Comparison of ENCODE assay signal across 16 cellular contexts in genomic region chr6:11011787-11012234, GRCh38. TPM values are rescaled to one million over a fixed set of nuclear protein-coding genes. Genes with fewer than 3 reads are reported as not detected.
A peak's percentile ranks its signal among the peaks of the same experiment; 100 is the strongest.
DNase-seq lines count a peak whose midpoint lies in the region; ATAC-seq and TF ChIP-seq lines count a peak whose summit lies in the region.
"Had no signal": no experiment of that assay in that cellular context is flagged by ENCODE, and none has a peak within 500 bp of the region (broad histone marks: within the 10 kb centered on the region; RNA-seq: fewer than 3 reads in every experiment).

No MANE protein-coding gene starts in this region.

- H3K4me2 ChIP-seq in HCT116 (ENCODE audit: low read length) = peak overlapping the region; percentile 38
- H3K4me2 ChIP-seq: KMS-11 had no signal

- no peak for TF ChIP-seq POLR2A in HCT116 (IDR thresholded peaks at IDR 0.05; ENCODE audit: borderline replicate concordance, extremely low read depth, insufficient read depth, insufficient read length)

- TF ChIP-seq CTCF in HCT116 (IDR thresholded peaks at IDR 0.05 in 2 of 3, conservative IDR thresholded peaks at IDR 0.05 in 1 of 3; ENCODE audit: borderline replicate concordance in 1 of 3, insufficient read depth in 1 of 3, low read depth in 2 of 3, low read length in 2 of 3) (peak in 1 of 3 experiments; percentile 19; a peak in 1 of 6 replicates), Panc1 (IDR thresholded peaks at IDR 0.05) (peak; percentile 40)

- H3K9me2 ChIP-seq in HCT116 (ENCODE audit: insufficient read depth) = no peaks in the 10 kb centered on the region

- H3K27ac ChIP-seq in HCT116 (ENCODE audit: low read depth, low read length) (no peak overlapping the region), Panc1 (ENCODE audit: low read length) (peak overlapping the region; percentile 29; the same call in 1 of the 2 replicates), right cardiac atrium (ENCODE audit: low read length) (no peak overlapping the region)
- H3K27ac ChIP-seq: coronary artery, gastrocnemius medialis, KMS-11, thoracic aorta had no signal

- RAD21 ChIA-PET in HCT116 (lab: Charles Lee; ENCODE audit: low non-redundant PET in 1 of 2, low total read pairs in 2 of 2, uncharacterized antibody in 2 of 2, unreplicated experiment in 2 of 2) = interaction anchor here in 1 of 2 experiments (0.6 kb wide), 1 partner anchor 45 kb away, joined by 3 read pairs; no protein-coding TSS in a partner anchor

- in situ Hi-C loops in Panc1 (cut with HindIII; ENCODE audit: low pct_unique_long_range_greater_than_20kb, low sequenced_read_pairs) = no loop called here

- peak; percentile 93 for ATAC-seq in HCT116
- peak; percentile 68 for ATAC-seq in Panc1
- peak; percentile 65 to 68 for ATAC-seq in right cardiac atrium
- ATAC-seq: gastrocnemius medialis had no signal

- peak overlapping the region; percentile 76 for H2AFZ ChIP-seq in HCT116 (ENCODE audit: low read depth, low read length, poor library complexity, severe bottlenecking)

- H3K27me3 ChIP-seq in HCT116 (ENCODE audit: insufficient read depth, low read length) = no peaks in the 10 kb centered on the region
- no peaks in the 10 kb centered on the region for H3K27me3 ChIP-seq in Panc1 (ENCODE audit: control insufficient read depth, insufficient read depth, low read length)
- no peaks in the 10 kb centered on the region for H3K27me3 ChIP-seq in right cardiac atrium (ENCODE audit: control insufficient read depth, insufficient read depth)

- intact Hi-C loops in HCT116 (cut with micrococcal nuclease) = no loop called here
- intact Hi-C loops in Panc1 (cut with micrococcal nuclease; ENCODE audit: unreplicated experiment) = no loop called here
- intact Hi-C loops in right cardiac atrium (cut with DNase I) = no loop called here

- H3K4me3 ChIP-seq in HCT116 (replicated peaks in 1 of 2; ENCODE audit: low read depth in 1 of 2, low read length in 2 of 2) (no peak overlapping the region), Panc1 (ENCODE audit: low read depth in 2 of 2, low read length in 2 of 2) (peak overlapping the region in 1 of 2 experiments; percentile 27; a peak in 2 of 4 replicates), right cardiac atrium (ENCODE audit: low read length) (no peak overlapping the region)
- H3K4me3 ChIP-seq: coronary artery, gastrocnemius medialis, thoracic aorta had no signal

- POLR2A ChIA-PET in HCT116 (lab: Charles Lee) (no interaction called here), Panc1 (lab: Charles Lee) (interaction anchor here (0.6 kb wide), 2 partner anchors 22 to 64 kb away, joined by 3 to 4 read pairs; no protein-coding TSS in a partner anchor)

- no peaks in the 10 kb centered on the region for H4K20me1 ChIP-seq in HCT116 (ENCODE audit: insufficient read depth)

- CTCF ChIA-PET in HCT116 (lab: Charles Lee) = interaction anchor here (0.8 to 1.6 kb wide), 3 partner anchors 53 to 57 kb away, joined by 3 read pairs; no protein-coding TSS in a partner anchor
- CTCF ChIA-PET in Panc1 (lab: Charles Lee) = interaction anchor here (0.6 kb wide), 1 partner anchor 485 kb away, joined by 3 read pairs; no protein-coding TSS in a partner anchor

- TF ChIP-seq RAD21 in HCT116 (IDR thresholded peaks at IDR 0.05; ENCODE audit: low read depth) = peak; percentile 44

- H3K36me3 ChIP-seq in HCT116 (ENCODE audit: control insufficient read depth in 1 of 2, insufficient read depth in 2 of 2, low read length in 2 of 2) (no peaks in the 10 kb centered on the region), Panc1 (ENCODE audit: control insufficient read depth, insufficient read depth, low read length) (no peaks in the 10 kb centered on the region)
- H3K36me3 ChIP-seq: gastrocnemius medialis, thoracic aorta had no signal

- H3K79me2 ChIP-seq in HCT116 (ENCODE audit: insufficient read depth, low read length) = no peaks in the 10 kb centered on the region

- BruUV-seq in HCT116 (replicated peaks; lab: Mats Ljungman, UMichigan) (no TSS peak), Panc1 (replicated peaks; lab: Mats Ljungman, UMichigan) (no TSS peak)

- DNase-seq in HCT116 (ENCODE audit: low read depth, low spot score) (peak; percentile 52), Panc1 (ENCODE audit: low read depth, low spot score) (peak; percentile 55), right cardiac atrium (peak in 2 of 3 donors; percentile 19 to 54), renal cortical epithelial cell (ENCODE audit: low read depth) (peak; percentile 46), NCI-H774 (lab: John Stamatoyannopoulos, UW) (no peak), NCI-H1092 treated with DMSO at 0.1 percent for 48 hours (lab: John Stamatoyannopoulos, UW) (no peak), NCI-H446 treated with DMSO at 0.1 percent for 48 hours (lab: John Stamatoyannopoulos, UW) (no peak)
- DNase-seq in effector CD4-positive, alpha-beta T cell = no peak
- DNase-seq: activated naive CD8-positive, alpha-beta T cell treated with anti-CD3 and anti-CD28 coated beads for 36 hours; gastrocnemius medialis; HCEC 1CT; NCI-H2081 treated with DMSO at 0.1 percent for 48 hours; T-helper 2 cell had no signal

- WGBS in right cardiac atrium = 47% methylated on average over 8 of the region's 8 CpGs

- H3K9ac ChIP-seq in HCT116 (ENCODE audit: low read length) = no peak overlapping the region
- H3K9ac ChIP-seq: KMS-11 had no signal

- no peaks in the 10 kb centered on the region for H3K9me3 ChIP-seq in HCT116 (ENCODE audit: control insufficient read depth in 1 of 2, insufficient read depth in 1 of 2, low read depth in 1 of 2, low read length in 2 of 2)
- H3K9me3 ChIP-seq in Panc1 (ENCODE audit: control insufficient read depth, insufficient read depth, low read depth, low read length) = no peaks in the 10 kb centered on the region
- no peaks in the 10 kb centered on the region for H3K9me3 ChIP-seq in right cardiac atrium (ENCODE audit: control insufficient read depth, low read length)
- H3K9me3 ChIP-seq: gastrocnemius medialis, thoracic aorta had no signal

- H3K4me1 ChIP-seq in HCT116 (ENCODE audit: control insufficient read depth in 1 of 2, insufficient read depth in 2 of 2, low read length in 2 of 2) (peaks cover 21 to 44% of the 10 kb centered on the region in 2 experiments), Panc1 (ENCODE audit: control insufficient read depth, insufficient read depth, low read length) (peaks cover 45% of the 10 kb centered on the region), right cardiac atrium (ENCODE audit: control insufficient read depth, insufficient read depth, low read length) (peaks cover 4% of the 10 kb centered on the region)
- H3K4me1 ChIP-seq: gastrocnemius medialis had no signal

TF ChIP-seq in HCT116, 20 proteins besides CTCF, POLR2A, EP300 and RAD21:
- TF ChIP-seq YY1 (IDR thresholded peaks at IDR 0.05; ENCODE audit: extremely low read depth, insufficient replicate concordance, low read depth, low read length) (no peak), CBX3 (IDR thresholded peaks at IDR 0.05; ENCODE audit: low read depth) (0 out of 2 replicates have a peak, but pooled peaks have one; percentile 37)

RNA-seq across cellular contexts. Expression of gene ELOVL2, which starts 32.3 kb away (rescaled TPM):
- total RNA-seq in HCT116 (2021; ENCODE audit: unreplicated experiment) = 0.07 TPM
- polyA plus RNA-seq in HCT116 (2012) = 0.04 TPM in 2 replicates
- 27.8 TPM for total RNA-seq in Panc1 (2021; ENCODE audit: unreplicated experiment)
- polyA plus RNA-seq in Panc1 (2012; ENCODE audit: insufficient read length) = 12.1 TPM
- 1 to 10 TPM in 2 of 4 donors, under 1 TPM in 2; 0.61 to 1.3 (median 0.97) TPM for total RNA-seq in right cardiac atrium
- 1.4 TPM for polyA plus RNA-seq in right cardiac atrium
- total RNA-seq in renal cortical epithelial cell = under 0.01 and 0.05 TPM in 2 replicates
- total RNA-seq: activated naive CD8-positive, alpha-beta T cell treated with anti-CD3 and anti-CD28 coated beads for 36 hours had no signal

Comparison
In these comparisons a context has a peak if more than half of its experiments do, and no peak if none do; other contexts are left out.
1. DNase-seq: peak in HCT116 (single experiment), Panc1 (single experiment), right cardiac atrium (2 of 3) and renal cortical epithelial cell (single experiment); none in effector CD4-positive, alpha-beta T cell (single experiment), NCI-H774 (single experiment), NCI-H1092 treated with DMSO at 0.1 percent for 48 hours (single experiment) and NCI-H446 treated with DMSO at 0.1 percent for 48 hours (single experiment).
2. RNA of gene ELOVL2, which starts 32.3 kb away (total RNA-seq): 27.8 TPM in Panc1 (single experiment); 0.61 to 1.3 TPM in right cardiac atrium, 0.07 TPM in HCT116 (single experiment) and under 0.01 to 0.05 TPM in renal cortical epithelial cell; every median in the first group is over 10 times any median in the second.
3. Peak in every context shown above with its lines, with median percentiles within 50 percentile points of each other: ATAC-seq.